In genomic region chr7:50613473-50613872, GRCh38 we compare ENCODE assay signal across 22 cellular contexts. TPM values are rescaled to one million over a fixed set of nuclear protein-coding genes. Genes with fewer than 3 reads are reported as not detected.
DNase-seq lines count a peak whose midpoint lies in the region; ATAC-seq and TF ChIP-seq lines count a peak whose summit lies in the region.
"Had no signal": no experiment of that assay in that cellular context is flagged by ENCODE, and none has a peak within 500 bp of the region (broad histone marks: within the 10 kb centered on the region; RNA-seq: fewer than 3 reads in every experiment).

No MANE protein-coding gene starts in this region.

- H3K36me3 ChIP-seq in CD4-positive, CD25-positive, alpha-beta regulatory T cell (ENCODE audit: control insufficient read depth, insufficient read depth, low read length), result no peaks in the 10 kb centered on the region
- H3K36me3 ChIP-seq in stomach smooth muscle (ENCODE audit: control insufficient read depth in 2 of 2, insufficient read depth in 2 of 2, low read length in 2 of 2) (peaks cover 32 to 41% of the 10 kb centered on the region in 2 donors), endodermal cell (ENCODE audit: control insufficient read depth, insufficient read depth, low read length) (peaks cover 86% of the 10 kb centered on the region)

- H3K4me3 Mint-ChIP-seq in activated CD4-positive, alpha-beta T cell treated with anti-CD3 and anti-CD28 coated beads, Interleukin-2, amount 10 ng/mL, durations not matched to agents 7 days and 5 days, result no peak overlapping the region
- peak overlapping the region in 1 of 4 donors; percentile 9 for H3K4me3 Mint-ChIP-seq in CD4-positive, CD25-positive, alpha-beta regulatory T cell
- H3K4me3 Mint-ChIP-seq in endodermal cell, result no peak overlapping the region
- H3K4me3 Mint-ChIP-seq: CD8-positive, alpha-beta T cell had no signal

- H3K27me3 ChIP-seq in CD4-positive, CD25-positive, alpha-beta regulatory T cell (ENCODE audit: control insufficient read depth, insufficient read depth, low read length), result no peaks in the 10 kb centered on the region
- H3K27me3 ChIP-seq in stomach smooth muscle (ENCODE audit: control insufficient read depth in 1 of 2, insufficient read depth in 2 of 2, low read length in 2 of 2) (no peaks in the 10 kb centered on the region), endodermal cell (ENCODE audit: control insufficient read depth, insufficient read depth, low read length, poor library complexity, severe bottlenecking) (no peaks in the 10 kb centered on the region)

- H3K9ac ChIP-seq in stomach smooth muscle (ENCODE audit: low read length in 2 of 2) (no peak overlapping the region), endodermal cell (ENCODE audit: extremely low read depth, low read length, poor library complexity, severe bottlenecking) (no peak overlapping the region)

- 87 to 92% methylated on average over 5 to 8 of the region's 8 CpGs for WGBS in endodermal cell (ENCODE audit: insufficient coverage in 1 of 2, insufficient read length in 1 of 2), 2 experiments

- DNase-seq in activated CD4-positive, alpha-beta T cell treated with anti-CD3 and anti-CD28 coated beads, Interleukin-2, amount 10 ng/mL, durations not matched to agents 7 days and 5 days, result no peak
- no peak for DNase-seq in activated CD4-positive, alpha-beta T cell treated with anti-CD3 and anti-CD28 coated beads for 48 hours
- DNase-seq in CD4-positive, CD25-positive, alpha-beta regulatory T cell, result no peak
- peak; percentile 70 for DNase-seq in myocyte (ENCODE audit: low read depth)
- DNase-seq in endodermal cell, result no peak
- DNase-seq: AML-193; Calu3; CD8-positive, alpha-beta T cell; DMS 273 treated with DMSO at 0.1 percent for 48 hours; DMS53; DND-41; EL had no signal

- H3K9me3 ChIP-seq in CD4-positive, CD25-positive, alpha-beta regulatory T cell (ENCODE audit: control insufficient read depth in 2 of 2, low read length in 2 of 2), result peaks cover 2 to 7% of the 10 kb centered on the region in 2 experiments
- no peaks in the 10 kb centered on the region for H3K9me3 ChIP-seq in stomach smooth muscle (ENCODE audit: control insufficient read depth in 2 of 2, low read length in 2 of 2)
- no peaks in the 10 kb centered on the region for H3K9me3 ChIP-seq in endodermal cell (ENCODE audit: control insufficient read depth, low read length)
- H3K9me3 ChIP-seq: A549, HAP-1 had no signal

- CTCF ChIA-PET in activated CD4-positive, alpha-beta T cell treated with anti-CD3 and anti-CD28 coated beads, Interleukin-2, amount 10 ng/mL, durations not matched to agents 7 days and 5 days (lab: Charles Lee), result interaction anchor here (1.3 to 1.6 kb wide), 2 partner anchors 20 to 108 kb away, joined by 3 to 4 read pairs; no protein-coding TSS in a partner anchor

- no peak overlapping the region for H3K27ac ChIP-seq in CD4-positive, CD25-positive, alpha-beta regulatory T cell (ENCODE audit: insufficient read depth, low read length, poor library complexity, severe bottlenecking)
- H3K27ac ChIP-seq in stomach smooth muscle (ENCODE audit: low read length) (peak overlapping the region; percentile 24), endodermal cell (ENCODE audit: low read depth, low read length) (no peak overlapping the region)
- H3K27ac ChIP-seq: 22Rv1, A549, C4-2B had no signal

- peaks cover 40% of the 10 kb centered on the region for H3K4me1 Mint-ChIP-seq in activated CD4-positive, alpha-beta T cell treated with anti-CD3 and anti-CD28 coated beads, Interleukin-2, amount 10 ng/mL, durations not matched to agents 7 days and 5 days
- peaks cover 13 to 50% (median 30%) of the 10 kb centered on the region in 4 donors for H3K4me1 Mint-ChIP-seq in CD4-positive, CD25-positive, alpha-beta regulatory T cell
- no peaks in the 10 kb centered on the region for H3K4me1 Mint-ChIP-seq in endodermal cell

- H3K27ac Mint-ChIP-seq in activated CD4-positive, alpha-beta T cell treated with anti-CD3 and anti-CD28 coated beads, Interleukin-2, amount 10 ng/mL, durations not matched to agents 7 days and 5 days, result peak overlapping the region; percentile 54
- H3K27ac Mint-ChIP-seq in CD4-positive, CD25-positive, alpha-beta regulatory T cell, result peak overlapping the region in 2 of 3 donors; percentile 36 to 58
- H3K27ac Mint-ChIP-seq in endodermal cell, result no peak overlapping the region
- H3K27ac Mint-ChIP-seq: CD8-positive, alpha-beta T cell had no signal

- H3K4me3 ChIP-seq in CD4-positive, CD25-positive, alpha-beta regulatory T cell (ENCODE audit: low read depth, low read length), result no peak overlapping the region
- no peak overlapping the region for H3K4me3 ChIP-seq in stomach smooth muscle (ENCODE audit: low read length in 2 of 2)
- H3K4me3 ChIP-seq in endodermal cell (ENCODE audit: low read length), result no peak overlapping the region
- H3K4me3 ChIP-seq: A549, GM12878, HAP-1 had no signal

- H3K27me3 Mint-ChIP-seq in activated CD4-positive, alpha-beta T cell treated with anti-CD3 and anti-CD28 coated beads, Interleukin-2, amount 10 ng/mL, durations not matched to agents 7 days and 5 days, result peaks cover 6% of the 10 kb centered on the region
- peaks cover 10% of the 10 kb centered on the region for H3K27me3 Mint-ChIP-seq in CD4-positive, CD25-positive, alpha-beta regulatory T cell
- no peaks in the 10 kb centered on the region for H3K27me3 Mint-ChIP-seq in endodermal cell (ENCODE audit: insufficient read depth)

- no peak for ATAC-seq in CD4-positive, CD25-positive, alpha-beta regulatory T cell (ENCODE audit: low read depth in 2 of 2)
- ATAC-seq in GM18873 (IDR thresholded peaks at IDR 0.05; ENCODE audit: low FRiP score, unreplicated experiment), result no peak
- ATAC-seq: A549; CD8-positive, alpha-beta T cell; GM12878 had no signal

- H3K9me3 Mint-ChIP-seq in activated CD4-positive, alpha-beta T cell treated with anti-CD3 and anti-CD28 coated beads, Interleukin-2, amount 10 ng/mL, durations not matched to agents 7 days and 5 days, result no peaks in the 10 kb centered on the region
- peaks cover 0 to 3% (median 0%) of the 10 kb centered on the region in 7 donors for H3K9me3 Mint-ChIP-seq in CD4-positive, CD25-positive, alpha-beta regulatory T cell
- no peaks in the 10 kb centered on the region for H3K9me3 Mint-ChIP-seq in endodermal cell
- H3K9me3 Mint-ChIP-seq: CD8-positive, alpha-beta T cell had no signal

- H3K36me3 Mint-ChIP-seq in activated CD4-positive, alpha-beta T cell treated with anti-CD3 and anti-CD28 coated beads, Interleukin-2, amount 10 ng/mL, durations not matched to agents 7 days and 5 days (ENCODE audit: low read depth), result peaks cover under 1% of the 10 kb centered on the region
- no peaks in the 10 kb centered on the region for H3K36me3 Mint-ChIP-seq in CD4-positive, CD25-positive, alpha-beta regulatory T cell
- H3K36me3 Mint-ChIP-seq in endodermal cell (ENCODE audit: low read depth), result peaks cover 76% of the 10 kb centered on the region
- H3K36me3 Mint-ChIP-seq: CD8-positive, alpha-beta T cell had no signal

- no peak for TF ChIP-seq CTCF in endodermal cell (conservative IDR thresholded peaks at IDR 0.05)

- H3K4me1 ChIP-seq in CD4-positive, CD25-positive, alpha-beta regulatory T cell (ENCODE audit: control insufficient read depth, insufficient read depth, low read length, poor library complexity, severe bottlenecking), result peaks cover 30% of the 10 kb centered on the region
- H3K4me1 ChIP-seq in stomach smooth muscle (ENCODE audit: control insufficient read depth, insufficient read depth, low read length) (peaks cover 6% of the 10 kb centered on the region), endodermal cell (ENCODE audit: control insufficient read depth, insufficient read depth, low read length) (no peaks in the 10 kb centered on the region)
- H3K4me1 ChIP-seq: A549, HAP-1 had no signal

- POLR2A ChIA-PET in activated CD4-positive, alpha-beta T cell treated with anti-CD3 and anti-CD28 coated beads, Interleukin-2, amount 10 ng/mL, durations not matched to agents 7 days and 5 days (lab: Charles Lee), result no interaction called here

RNA-seq across cellular contexts. Expression of gene DDC, which starts 48.3 kb away (rescaled TPM):
- total RNA-seq in activated CD4-positive, alpha-beta T cell treated with anti-CD3 and anti-CD28 coated beads, Interleukin-2, amount 10 ng/mL, durations not matched to agents 7 days and 5 days, result not detected
- not detected for total RNA-seq in CD4-positive, CD25-positive, alpha-beta regulatory T cell
- not detected for polyA plus RNA-seq in CD4-positive, CD25-positive, alpha-beta regulatory T cell
- total RNA-seq in myocyte (not detected in 2 replicates), endodermal cell (1 to 10 TPM; 1.1 TPM)
- not detected for polyA plus RNA-seq in myocyte (2012)
- 2.1 TPM for polyA plus RNA-seq in endodermal cell (2013, experiment 1 of 2)
- polyA plus RNA-seq in endodermal cell (2013, experiment 2 of 2), result 1.4 TPM
- total RNA-seq: CD8-positive, alpha-beta T cell; G401; GM12878; H1 had no signal
- polyA plus RNA-seq: BJ, GM12878 had no signal
